1 cellular context compared by ENCODE assay signal in the genomic region with DNA sequence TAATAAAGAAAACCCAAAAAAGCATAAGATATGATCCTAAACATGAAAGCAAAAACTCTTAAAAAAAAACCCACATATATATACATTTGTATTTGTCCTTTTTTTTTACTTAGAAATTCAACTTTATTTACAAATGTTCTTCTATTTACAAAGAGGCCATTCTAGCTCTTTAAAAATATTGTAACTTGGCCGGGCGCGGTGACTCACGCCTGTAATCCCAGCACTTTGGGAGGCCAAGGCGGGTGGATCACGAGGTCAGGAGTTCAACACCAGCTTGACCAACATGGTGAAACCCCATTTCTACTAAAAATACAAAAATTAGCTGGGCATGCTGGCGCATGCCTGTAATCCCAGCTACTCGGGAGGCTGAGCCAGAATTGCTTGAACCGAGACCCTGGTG.
TF ChIP-seq lines count a peak whose summit lies in the region.
"Not testable (repeated sequence)": the region's sequence is repeated elsewhere in the genome, so short reads cannot be mapped to it uniquely, and the experiment has no call there.

No MANE protein-coding gene starts in this region.

TF ChIP-seq in K562, 482 proteins besides CTCF, POLR2A, EP300 and RAD21:
- TF ChIP-seq DMBX1 (CRISPR knock-in tag; IDR thresholded peaks at IDR 0.05; ENCODE audit: borderline replicate concordance) (0 out of 2 replicates have a peak, but pooled peaks have one; percentile 44), DPF2 (IDR thresholded peaks at IDR 0.05) (0 out of 2 replicates have a peak, but pooled peaks have one; percentile 55), FOSL1 (tag; conservative IDR thresholded peaks at IDR 0.05) (peak; percentile 60), CC2D1A (IDR thresholded peaks at IDR 0.05) (0 out of 2 replicates have a peak, but pooled peaks have one; percentile 45), ATF3 (IDR thresholded peaks at IDR 0.05) (peak; percentile 72), NR2C2 (tag; IDR thresholded peaks at IDR 0.05) (0 out of 2 replicates have a peak, but pooled peaks have one; percentile 16), KDM1A (IDR thresholded peaks at IDR 0.05) (0 out of 4 replicates have a peak, but pooled peaks of 1 of the 2 experiments have one; percentile 21), NR2C1 (tag; IDR thresholded peaks at IDR 0.05) (peak; percentile 45; the same call in 1 of the 2 replicates), ARID1B (IDR thresholded peaks at IDR 0.05) (peak; percentile 39), ADNP (tag; IDR thresholded peaks at IDR 0.05) (peak; percentile 87), JUND (IDR thresholded peaks at IDR 0.05; ENCODE audit: borderline replicate concordance, low read depth, low read length) (peak; percentile 44)
- TF ChIP-seq, protein P1, sequence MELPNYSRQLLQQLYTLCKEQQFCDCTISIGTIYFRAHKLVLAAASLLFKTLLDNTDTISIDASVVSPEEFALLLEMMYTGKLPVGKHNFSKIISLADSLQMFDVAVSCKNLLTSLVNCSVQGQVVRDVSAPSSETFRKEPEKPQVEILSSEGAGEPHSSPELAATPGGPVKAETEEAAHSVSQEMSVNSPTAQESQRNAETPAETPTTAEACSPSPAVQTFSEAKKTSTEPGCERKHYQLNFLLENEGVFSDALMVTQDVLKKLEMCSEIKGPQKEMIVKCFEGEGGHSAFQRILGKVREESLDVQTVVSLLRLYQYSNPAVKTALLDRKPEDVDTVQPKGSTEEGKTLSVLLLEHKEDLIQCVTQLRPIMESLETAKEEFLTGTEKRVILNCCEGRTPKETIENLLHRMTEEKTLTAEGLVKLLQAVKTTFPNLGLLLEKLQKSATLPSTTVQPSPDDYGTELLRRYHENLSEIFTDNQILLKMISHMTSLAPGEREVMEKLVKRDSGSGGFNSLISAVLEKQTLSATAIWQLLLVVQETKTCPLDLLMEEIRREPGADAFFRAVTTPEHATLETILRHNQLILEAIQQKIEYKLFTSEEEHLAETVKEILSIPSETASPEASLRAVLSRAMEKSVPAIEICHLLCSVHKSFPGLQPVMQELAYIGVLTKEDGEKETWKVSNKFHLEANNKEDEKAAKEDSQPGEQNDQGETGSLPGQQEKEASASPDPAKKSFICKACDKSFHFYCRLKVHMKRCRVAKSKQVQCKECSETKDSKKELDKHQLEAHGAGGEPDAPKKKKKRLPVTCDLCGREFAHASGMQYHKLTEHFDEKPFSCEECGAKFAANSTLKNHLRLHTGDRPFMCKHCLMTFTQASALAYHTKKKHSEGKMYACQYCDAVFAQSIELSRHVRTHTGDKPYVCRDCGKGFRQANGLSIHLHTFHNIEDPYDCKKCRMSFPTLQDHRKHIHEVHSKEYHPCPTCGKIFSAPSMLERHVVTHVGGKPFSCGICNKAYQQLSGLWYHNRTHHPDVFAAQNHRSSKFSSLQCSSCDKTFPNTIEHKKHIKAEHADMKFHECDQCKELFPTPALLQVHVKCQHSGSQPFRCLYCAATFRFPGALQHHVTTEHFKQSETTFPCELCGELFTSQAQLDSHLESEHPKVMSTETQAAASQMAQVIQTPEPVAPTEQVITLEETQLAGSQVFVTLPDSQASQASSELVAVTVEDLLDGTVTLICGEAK (IDR thresholded peaks at IDR 0.05): peak; percentile 79
- TF ChIP-seq, protein P1 (CRISPR knock-in tag; IDR thresholded peaks at IDR 0.05): peak; percentile 41; the same call in 1 of the 2 replicates
- TF ChIP-seq ATF3 (CRISPR knock-in tag; conservative IDR thresholded peaks at IDR 0.05); NR2C2 (CRISPR knock-in tag; IDR thresholded peaks at IDR 0.05); NR2C1 (IDR thresholded peaks at IDR 0.05); JUND (tag; IDR thresholded peaks at IDR 0.05; ENCODE audit: borderline replicate concordance, low read depth, low read length): not testable (repeated sequence)
